ENCODE assay signal across 19 cellular contexts in genomic region chr10:70657036-70657435, GRCh38. TPM values are rescaled to one million over a fixed set of nuclear protein-coding genes. Genes with fewer than 3 reads are reported as not detected.
A peak's percentile ranks its signal among the peaks of the same experiment; 100 is the strongest.
DNase-seq lines count a peak whose midpoint lies in the region; ATAC-seq, FAIRE-seq and TF ChIP-seq lines count a peak whose summit lies in the region.
"Had no signal": no experiment of that assay in that cellular context is flagged by ENCODE, and none has a peak within 500 bp of the region (broad histone marks: within the 10 kb centered on the region; RNA-seq: fewer than 3 reads in every experiment).

No MANE protein-coding gene starts in this region.

- peaks cover 8 to 19% of the 10 kb centered on the region in 2 donors for H3K9me3 Mint-ChIP-seq in stimulated activated naive CD8-positive, alpha-beta T cell treated with anti-CD3 and anti-CD28 coated beads, Interleukin-15, amount 100 ng/mL, for 72 hours
- peaks cover 17% of the 10 kb centered on the region for H3K9me3 Mint-ChIP-seq in astrocyte (ENCODE audit: unreplicated experiment)

- peak overlapping the region in 1 of 2 donors; percentile 23 for H3K27ac Mint-ChIP-seq in stimulated activated naive CD8-positive, alpha-beta T cell treated with anti-CD3 and anti-CD28 coated beads, Interleukin-15, amount 100 ng/mL, for 72 hours
- H3K27ac Mint-ChIP-seq in astrocyte (ENCODE audit: unreplicated experiment), result peak overlapping the region; percentile 96
- H3K27ac Mint-ChIP-seq: T-helper 2 cell treated with Interferon-gamma antibody and Interleukin-4, amounts not matched to agents 5 μg/mL and 100 μg/mL, for 36 hours had no signal

- TF ChIP-seq CTCF in astrocyte (IDR thresholded peaks at IDR 0.05; ENCODE audit: insufficient read depth, low read depth, low read length), result no peak

- H2AFZ ChIP-seq in astrocyte (ENCODE audit: low read depth, low read length) (no peak overlapping the region), mesenchymal stem cell (ENCODE audit: low read depth, low read length) (no peak overlapping the region)

- H3K18ac ChIP-seq in mesenchymal stem cell (ENCODE audit: low read depth in 1 of 2, low read length in 2 of 2), result no peak overlapping the region

- H3K4ac ChIP-seq in mesenchymal stem cell (ENCODE audit: low read depth in 1 of 2, low read length in 2 of 2), result no peak overlapping the region

- no peaks in the 10 kb centered on the region for H3K79me2 ChIP-seq in astrocyte (ENCODE audit: insufficient read depth, low read length)

- H3K36me3 ChIP-seq in astrocyte (ENCODE audit: insufficient read depth, low read length), result no peaks in the 10 kb centered on the region
- no peaks in the 10 kb centered on the region for H3K36me3 ChIP-seq in mesenchymal stem cell (ENCODE audit: control insufficient read depth in 1 of 2, insufficient read depth in 2 of 2, low read depth in 1 of 2, low read length in 2 of 2)
- H3K36me3 ChIP-seq: cardiac muscle cell, SJSA1, suprapubic skin had no signal

- H4K20me1 ChIP-seq in astrocyte (ENCODE audit: insufficient read depth, low read length), result no peaks in the 10 kb centered on the region

- no peaks in the 10 kb centered on the region for H3K79me1 ChIP-seq in mesenchymal stem cell (replicated peaks; ENCODE audit: low read length, poor library complexity, severe bottlenecking)

- DNase-seq in stimulated activated naive CD8-positive, alpha-beta T cell treated with anti-CD3 and anti-CD28 coated beads, Interleukin-15, Interleukin-2, amounts not matched to agents 100 U/mL and 50 U/mL, for 24 hours, result no peak
- DNase-seq in stimulated activated naive CD8-positive, alpha-beta T cell treated with anti-CD3 and anti-CD28 coated beads, Interleukin-15, amount 100 ng/mL, for 72 hours, result no peak
- DNase-seq in astrocyte (ENCODE audit: low read depth) (peak; percentile 62), mesenchymal stem cell (no peak), ureter (ENCODE audit: low spot score) (peak; percentile 14), SHP77 (lab: John Stamatoyannopoulos, UW) (no peak), NCI-H1092 treated with DMSO at 0.1 percent for 48 hours (lab: John Stamatoyannopoulos, UW) (no peak)
- DNase-seq: COR-L47; effector memory CD4-positive, alpha-beta T cell; NCI-H2081 treated with DMSO at 0.1 percent for 48 hours; NCI-H510A had no signal

- FAIRE-seq in astrocyte (lab: Jason Lieb, UNC), result no peak

- H3K4me1 Mint-ChIP-seq in stimulated activated naive CD8-positive, alpha-beta T cell treated with anti-CD3 and anti-CD28 coated beads, Interleukin-15, amount 100 ng/mL, for 72 hours, result peaks cover 16% of the 10 kb centered on the region
- H3K4me1 Mint-ChIP-seq in astrocyte (ENCODE audit: low read depth, unreplicated experiment), result peaks cover 37% of the 10 kb centered on the region

- H4K8ac ChIP-seq in mesenchymal stem cell (ENCODE audit: low read length), result no peak overlapping the region

- H3K4me2 ChIP-seq in astrocyte (ENCODE audit: low read length) (peak overlapping the region; percentile 62), mesenchymal stem cell (ENCODE audit: low read length, poor library complexity, severe bottlenecking) (no peak overlapping the region)

- no peak overlapping the region for H2BK15ac ChIP-seq in mesenchymal stem cell (ENCODE audit: low read depth, poor library complexity, severe bottlenecking)

- peak overlapping the region in 1 of 2 donors; percentile 30 for H3K4me3 Mint-ChIP-seq in stimulated activated naive CD8-positive, alpha-beta T cell treated with anti-CD3 and anti-CD28 coated beads, Interleukin-15, amount 100 ng/mL, for 72 hours
- H3K4me3 Mint-ChIP-seq in astrocyte (ENCODE audit: unreplicated experiment), result no peak overlapping the region
- H3K4me3 Mint-ChIP-seq: T-helper 2 cell treated with Interferon-gamma antibody and Interleukin-4, amounts not matched to agents 5 μg/mL and 100 μg/mL, for 36 hours had no signal

- H3K23ac ChIP-seq in mesenchymal stem cell (ENCODE audit: low read length in 2 of 2), result no peak overlapping the region

- 78% methylated on average over 2 of the region's 6 CpGs for WGBS in mesenchymal stem cell

- H3K27ac ChIP-seq in astrocyte (ENCODE audit: low read depth, low read length) (peak overlapping the region; percentile 98), mesenchymal stem cell (ENCODE audit: low read length, poor library complexity, severe bottlenecking) (peak overlapping the region; percentile 96)
- H3K27ac ChIP-seq: cardiac muscle cell, suprapubic skin had no signal

- no peak overlapping the region for H2BK12ac ChIP-seq in mesenchymal stem cell (ENCODE audit: low read length in 2 of 2)

- H3K14ac ChIP-seq in mesenchymal stem cell (ENCODE audit: low read length in 2 of 2), result no peak overlapping the region

- H3K36me3 Mint-ChIP-seq in astrocyte (ENCODE audit: low read depth, unreplicated experiment), result peaks cover 7% of the 10 kb centered on the region

- peak; percentile 14 for ATAC-seq in stimulated activated naive CD8-positive, alpha-beta T cell treated with anti-CD3 and anti-CD28 coated beads, Interleukin-15, Interleukin-2, amounts not matched to agents 100 U/mL and 50 U/mL, for 24 hours
- no peak for ATAC-seq in stimulated activated naive CD8-positive, alpha-beta T cell treated with anti-CD3 and anti-CD28 coated beads, Interleukin-15, amount 100 ng/mL, for 72 hours
- ATAC-seq in HG03571 (IDR thresholded peaks at IDR 0.05; ENCODE audit: unreplicated experiment), result no peak

- no peaks in the 10 kb centered on the region for H3K27me3 ChIP-seq in astrocyte (ENCODE audit: insufficient read depth, low read length)
- no peaks in the 10 kb centered on the region for H3K27me3 ChIP-seq in mesenchymal stem cell (ENCODE audit: control insufficient read depth in 1 of 2, insufficient read depth in 1 of 2, low read length in 2 of 2)
- H3K27me3 ChIP-seq: cardiac muscle cell, SJSA1, suprapubic skin had no signal

- peak overlapping the region; percentile 84 for H3K9ac ChIP-seq in astrocyte (ENCODE audit: low read length)
- H3K9ac ChIP-seq in mesenchymal stem cell (ENCODE audit: low read length), result peak overlapping the region; percentile 84

- H3K9me3 ChIP-seq in astrocyte (ENCODE audit: insufficient read depth, low read depth, low read length) (peaks cover 12% of the 10 kb centered on the region), mesenchymal stem cell (ENCODE audit: control insufficient read depth, low read length) (peaks cover 9% of the 10 kb centered on the region)
- H3K9me3 ChIP-seq: suprapubic skin had no signal

- H3K27me3 Mint-ChIP-seq in stimulated activated naive CD8-positive, alpha-beta T cell treated with anti-CD3 and anti-CD28 coated beads, Interleukin-15, amount 100 ng/mL, for 72 hours, result peaks cover 8% of the 10 kb centered on the region
- H3K27me3 Mint-ChIP-seq in astrocyte (ENCODE audit: low read depth, unreplicated experiment), result no peaks in the 10 kb centered on the region

- H3K4me1 ChIP-seq in astrocyte (ENCODE audit: insufficient read depth, low read length) (peaks cover 36% of the 10 kb centered on the region), mesenchymal stem cell (ENCODE audit: control insufficient read depth, insufficient read depth, low read depth, low read length) (peaks cover 20% of the 10 kb centered on the region)

- no peak overlapping the region for H2BK120ac ChIP-seq in mesenchymal stem cell (ENCODE audit: low read depth, low read length)

- H4K91ac ChIP-seq in mesenchymal stem cell (ENCODE audit: low read length), result peak overlapping the region; percentile 25

- H2BK5ac ChIP-seq in mesenchymal stem cell (ENCODE audit: low read depth, low read length, poor library complexity, severe bottlenecking), result peak overlapping the region; percentile 99

- H3K4me3 ChIP-seq in astrocyte (ENCODE audit: insufficient read depth, low read depth, low read length), result peak overlapping the region; percentile 9
- peak overlapping the region in 1 of 2 experiments; percentile 65 for H3K4me3 ChIP-seq in mesenchymal stem cell (ENCODE audit: insufficient read depth in 1 of 2, low read depth in 1 of 2, low read length in 2 of 2)
- H3K4me3 ChIP-seq: cardiac muscle cell, GM12878, SJSA1, suprapubic skin had no signal

- H2AK5ac ChIP-seq in mesenchymal stem cell (ENCODE audit: low read length, severe bottlenecking), result peak overlapping the region; percentile 97

RNA-seq across cellular contexts. Expression of gene ADAMTS14, which starts 15.3 kb away (rescaled TPM):
- 19.4 and 30.2 TPM in 2 replicates for total RNA-seq in astrocyte
- 1.3 TPM for polyA plus RNA-seq in mesenchymal stem cell (2013, experiment 1 of 2)
- 1.3 TPM for polyA plus RNA-seq in mesenchymal stem cell (2013, experiment 2 of 2)
- total RNA-seq in ureter, result 2.1 TPM
- total RNA-seq: GM12878 had no signal

RNA-seq across cellular contexts. Expression of gene PRF1, which starts 54.5 kb away (rescaled TPM):
- total RNA-seq in astrocyte, result 0.14 and 0.16 TPM in 2 replicates
- polyA plus RNA-seq in mesenchymal stem cell (2013, experiment 1 of 2), result not detected
- not detected for polyA plus RNA-seq in mesenchymal stem cell (2013, experiment 2 of 2)
- total RNA-seq in ureter, result 4.1 TPM
- total RNA-seq: cardiac muscle cell, fibroblast of villous mesenchyme, G401, SJSA1 had no signal
- polyA plus RNA-seq: cardiac muscle cell had no signal

Comparison
In these comparisons a context has a peak if more than half of its experiments do, and no peak if none do; other contexts are left out.
1. DNase-seq: peak in astrocyte (single experiment) and ureter (single experiment); none in stimulated activated naive CD8-positive, alpha-beta T cell treated with anti-CD3 and anti-CD28 coated beads, Interleukin-15, Interleukin-2, amounts not matched to agents 100 U/mL and 50 U/mL, for 24 hours (single experiment), stimulated activated naive CD8-positive, alpha-beta T cell treated with anti-CD3 and anti-CD28 coated beads, Interleukin-15, amount 100 ng/mL, for 72 hours (0 of 2), mesenchymal stem cell (single experiment), SHP77 (0 of 2) and NCI-H1092 treated with DMSO at 0.1 percent for 48 hours (single experiment).